In the genomic region with DNA sequence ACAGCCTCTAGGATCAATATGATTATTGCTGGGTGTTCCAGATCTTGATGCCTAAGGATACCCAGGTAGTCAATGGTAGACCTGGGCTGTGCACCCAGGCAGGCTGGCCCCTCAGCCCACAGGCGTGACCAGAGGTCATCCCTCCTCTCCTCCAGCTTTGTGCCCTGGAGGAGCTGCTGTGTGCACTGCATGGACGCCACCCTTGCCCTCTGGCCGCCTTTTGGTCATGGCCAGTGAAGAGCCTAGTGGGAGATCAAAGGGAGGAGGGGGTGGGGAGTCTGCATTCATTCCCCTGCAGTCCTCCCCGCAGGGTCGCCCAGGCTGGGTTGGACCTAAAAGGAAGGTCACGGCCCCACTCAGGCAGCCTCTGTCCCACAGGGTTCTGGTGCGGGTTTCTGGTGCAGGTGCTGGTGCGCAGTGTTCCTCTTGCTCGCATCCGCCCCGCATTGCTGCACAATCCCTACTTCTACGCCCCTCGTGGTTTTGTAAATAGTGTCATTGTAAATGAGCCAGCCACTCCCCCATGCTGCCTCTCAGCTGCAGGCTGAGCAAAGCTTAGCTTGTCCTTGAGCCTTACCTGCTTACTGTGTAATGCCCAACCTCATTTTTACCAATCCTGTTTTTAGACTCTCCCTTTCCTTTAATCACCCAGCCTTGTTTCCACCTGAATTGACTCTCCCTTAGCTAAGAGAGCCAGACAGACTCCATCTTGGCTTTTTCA, we compare ENCODE assay signal across 1 cellular context.
TF ChIP-seq lines count a peak whose summit lies in the region.

No MANE protein-coding gene starts in this region.

TF ChIP-seq in HepG2, 621 proteins besides CTCF, POLR2A, EP300 and RAD21 (continued from another document and continues in another):
- no peak for TF ChIP-seq RAD51 (IDR thresholded peaks at IDR 0.05; ENCODE audit: borderline replicate concordance)
- TF ChIP-seq SUZ12 (IDR thresholded peaks at IDR 0.05; ENCODE audit: low read depth, low read length), result no peak
- TF ChIP-seq ZC3H4 (CRISPR knock-in tag; IDR thresholded peaks at IDR 0.05; ENCODE audit: borderline replicate concordance), result peak; percentile 84
- peak; percentile 86 to 98 for TF ChIP-seq KLF16 (CRISPR knock-in tag; IDR thresholded peaks at IDR 0.05)
- TF ChIP-seq ZNF256 (CRISPR knock-in tag; conservative IDR thresholded peaks at IDR 0.05), result peak; percentile 92
- no peak for TF ChIP-seq GABPA (IDR thresholded peaks at IDR 0.05; ENCODE audit: low read depth, low read length)
- TF ChIP-seq GABPA (CRISPR knock-in tag; IDR thresholded peaks at IDR 0.05; ENCODE audit: low read depth), result no peak
- TF ChIP-seq ZNF556 (CRISPR knock-in tag; IDR thresholded peaks at IDR 0.05; ENCODE audit: borderline replicate concordance), result peak; percentile 100
- peak; percentile 81; the same call in 1 of the 2 replicates for TF ChIP-seq SIX4 (CRISPR knock-in tag; IDR thresholded peaks at IDR 0.05)
- no peak for TF ChIP-seq ZNF549 (CRISPR knock-in tag; IDR thresholded peaks at IDR 0.05)
- TF ChIP-seq ZNF597 (CRISPR knock-in tag; IDR thresholded peaks at IDR 0.05), result no peak
- peak; percentile 99 for TF ChIP-seq ZNF350 (CRISPR knock-in tag; IDR thresholded peaks at IDR 0.05; ENCODE audit: borderline replicate concordance, low read depth)
- TF ChIP-seq, protein P1, sequence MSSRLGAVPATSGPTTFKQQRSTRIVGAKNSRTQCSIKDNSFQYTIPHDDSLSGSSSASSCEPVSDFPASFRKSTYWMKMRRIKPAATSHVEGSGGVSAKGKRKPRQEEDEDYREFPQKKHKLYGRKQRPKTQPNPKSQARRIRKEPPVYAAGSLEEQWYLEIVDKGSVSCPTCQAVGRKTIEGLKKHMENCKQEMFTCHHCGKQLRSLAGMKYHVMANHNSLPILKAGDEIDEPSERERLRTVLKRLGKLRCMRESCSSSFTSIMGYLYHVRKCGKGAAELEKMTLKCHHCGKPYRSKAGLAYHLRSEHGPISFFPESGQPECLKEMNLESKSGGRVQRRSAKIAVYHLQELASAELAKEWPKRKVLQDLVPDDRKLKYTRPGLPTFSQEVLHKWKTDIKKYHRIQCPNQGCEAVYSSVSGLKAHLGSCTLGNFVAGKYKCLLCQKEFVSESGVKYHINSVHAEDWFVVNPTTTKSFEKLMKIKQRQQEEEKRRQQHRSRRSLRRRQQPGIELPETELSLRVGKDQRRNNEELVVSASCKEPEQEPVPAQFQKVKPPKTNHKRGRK (CRISPR knock-in tag; IDR thresholded peaks at IDR 0.05), result peak; percentile 87; the same call in 1 of the 2 replicates
- no peak for TF ChIP-seq SNRNP70 (IDR thresholded peaks at IDR 0.05; ENCODE audit: low read depth, low read length)
- no peak for TF ChIP-seq ZNF484 (CRISPR knock-in tag; IDR thresholded peaks at IDR 0.05; ENCODE audit: borderline replicate concordance, low read depth)
- peak; percentile 63; the same call in 1 of the 2 replicates for TF ChIP-seq SP4 (CRISPR knock-in tag; IDR thresholded peaks at IDR 0.05)
- TF ChIP-seq, protein P2, sequence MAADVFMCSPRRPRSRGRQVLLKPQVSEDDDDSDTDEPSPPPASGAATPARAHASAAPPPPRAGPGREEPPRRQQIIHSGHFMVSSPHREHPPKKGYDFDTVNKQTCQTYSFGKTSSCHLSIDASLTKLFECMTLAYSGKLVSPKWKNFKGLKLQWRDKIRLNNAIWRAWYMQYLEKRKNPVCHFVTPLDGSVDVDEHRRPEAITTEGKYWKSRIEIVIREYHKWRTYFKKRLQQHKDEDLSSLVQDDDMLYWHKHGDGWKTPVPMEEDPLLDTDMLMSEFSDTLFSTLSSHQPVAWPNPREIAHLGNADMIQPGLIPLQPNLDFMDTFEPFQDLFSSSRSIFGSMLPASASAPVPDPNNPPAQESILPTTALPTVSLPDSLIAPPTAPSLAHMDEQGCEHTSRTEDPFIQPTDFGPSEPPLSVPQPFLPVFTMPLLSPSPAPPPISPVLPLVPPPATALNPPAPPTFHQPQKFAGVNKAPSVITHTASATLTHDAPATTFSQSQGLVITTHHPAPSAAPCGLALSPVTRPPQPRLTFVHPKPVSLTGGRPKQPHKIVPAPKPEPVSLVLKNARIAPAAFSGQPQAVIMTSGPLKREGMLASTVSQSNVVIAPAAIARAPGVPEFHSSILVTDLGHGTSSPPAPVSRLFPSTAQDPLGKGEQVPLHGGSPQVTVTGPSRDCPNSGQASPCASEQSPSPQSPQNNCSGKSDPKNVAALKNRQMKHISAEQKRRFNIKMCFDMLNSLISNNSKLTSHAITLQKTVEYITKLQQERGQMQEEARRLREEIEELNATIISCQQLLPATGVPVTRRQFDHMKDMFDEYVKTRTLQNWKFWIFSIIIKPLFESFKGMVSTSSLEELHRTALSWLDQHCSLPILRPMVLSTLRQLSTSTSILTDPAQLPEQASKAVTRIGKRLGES (CRISPR knock-in tag; IDR thresholded peaks at IDR 0.05; ENCODE audit: borderline replicate concordance), result peak; percentile 68; the same call in 1 of the 2 replicates
- TF ChIP-seq CREM (IDR thresholded peaks at IDR 0.05), result peak; percentile 90
- no peak for TF ChIP-seq CREM (CRISPR knock-in tag; IDR thresholded peaks at IDR 0.05)
- peak; percentile 97 for TF ChIP-seq SMYD3 (CRISPR knock-in tag; IDR thresholded peaks at IDR 0.05)
- peak; percentile 59; the same call in 1 of the 2 replicates for TF ChIP-seq KLF9 (CRISPR knock-in tag; IDR thresholded peaks at IDR 0.05; ENCODE audit: low read depth)
- no peak; the same call in 1 of the 2 replicates for TF ChIP-seq ZNF816 (CRISPR knock-in tag; IDR thresholded peaks at IDR 0.05; ENCODE audit: borderline replicate concordance)
- TF ChIP-seq, protein P3, sequence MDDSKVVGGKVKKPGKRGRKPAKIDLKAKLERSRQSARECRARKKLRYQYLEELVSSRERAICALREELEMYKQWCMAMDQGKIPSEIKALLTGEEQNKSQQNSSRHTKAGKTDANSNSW (CRISPR knock-in tag; IDR thresholded peaks at IDR 0.05; ENCODE audit: borderline replicate concordance), result peak; percentile 78; the same call in 1 of the 2 replicates
- 0 out of 2 replicates have a peak, but pooled peaks have one; percentile 25 for TF ChIP-seq ZNF33B (CRISPR knock-in tag; IDR thresholded peaks at IDR 0.05)
- TF ChIP-seq CREB1 (IDR thresholded peaks at IDR 0.05), result peak; percentile 35; the same call in 1 of the 2 replicates
- no peak for TF ChIP-seq CREB1 (CRISPR knock-in tag; IDR thresholded peaks at IDR 0.05)
- TF ChIP-seq GZF1 (CRISPR knock-in tag; IDR thresholded peaks at IDR 0.05), result peak; percentile 92
- TF ChIP-seq YEATS4 (CRISPR knock-in tag; IDR thresholded peaks at IDR 0.05; ENCODE audit: borderline replicate concordance), result peak; percentile 95
- TF ChIP-seq, protein P4, sequence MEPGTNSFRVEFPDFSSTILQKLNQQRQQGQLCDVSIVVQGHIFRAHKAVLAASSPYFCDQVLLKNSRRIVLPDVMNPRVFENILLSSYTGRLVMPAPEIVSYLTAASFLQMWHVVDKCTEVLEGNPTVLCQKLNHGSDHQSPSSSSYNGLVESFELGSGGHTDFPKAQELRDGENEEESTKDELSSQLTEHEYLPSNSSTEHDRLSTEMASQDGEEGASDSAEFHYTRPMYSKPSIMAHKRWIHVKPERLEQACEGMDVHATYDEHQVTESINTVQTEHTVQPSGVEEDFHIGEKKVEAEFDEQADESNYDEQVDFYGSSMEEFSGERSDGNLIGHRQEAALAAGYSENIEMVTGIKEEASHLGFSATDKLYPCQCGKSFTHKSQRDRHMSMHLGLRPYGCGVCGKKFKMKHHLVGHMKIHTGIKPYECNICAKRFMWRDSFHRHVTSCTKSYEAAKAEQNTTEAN (CRISPR knock-in tag; conservative IDR thresholded peaks at IDR 0.05), result peak; percentile 97
- TF ChIP-seq NKX3-1 (CRISPR knock-in tag; IDR thresholded peaks at IDR 0.05), result peak; percentile 91; the same call in 1 of the 2 replicates
- TF ChIP-seq, protein P5, sequence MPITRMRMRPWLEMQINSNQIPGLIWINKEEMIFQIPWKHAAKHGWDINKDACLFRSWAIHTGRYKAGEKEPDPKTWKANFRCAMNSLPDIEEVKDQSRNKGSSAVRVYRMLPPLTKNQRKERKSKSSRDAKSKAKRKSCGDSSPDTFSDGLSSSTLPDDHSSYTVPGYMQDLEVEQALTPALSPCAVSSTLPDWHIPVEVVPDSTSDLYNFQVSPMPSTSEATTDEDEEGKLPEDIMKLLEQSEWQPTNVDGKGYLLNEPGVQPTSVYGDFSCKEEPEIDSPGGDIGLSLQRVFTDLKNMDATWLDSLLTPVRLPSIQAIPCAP (CRISPR knock-in tag; IDR thresholded peaks at IDR 0.05; ENCODE audit: low read depth), result peak; percentile 53
- TF ChIP-seq ADNP (CRISPR knock-in tag; IDR thresholded peaks at IDR 0.05), result peak; percentile 87; the same call in 1 of the 2 replicates
- TF ChIP-seq ZNF432 (CRISPR knock-in tag; IDR thresholded peaks at IDR 0.05; ENCODE audit: borderline replicate concordance), result no peak
- TF ChIP-seq NR3C1 (CRISPR knock-in tag; IDR thresholded peaks at IDR 0.05), result no peak
- TF ChIP-seq SRSF9 (IDR thresholded peaks at IDR 0.05; ENCODE audit: borderline replicate concordance, insufficient read depth, low read depth, low read length, poor library complexity, severe bottlenecking), result no peak
- TF ChIP-seq HES4 (CRISPR knock-in tag; IDR thresholded peaks at IDR 0.05; ENCODE audit: borderline replicate concordance), result peak; percentile 78; the same call in 1 of the 2 replicates
- 0 out of 2 replicates have a peak, but pooled peaks have one; percentile 62 for TF ChIP-seq ELF1 (CRISPR knock-in tag; IDR thresholded peaks at IDR 0.05)
- TF ChIP-seq ZNF850 (CRISPR knock-in tag; conservative IDR thresholded peaks at IDR 0.05), result no peak
- peak; percentile 62; the same call in 1 of the 2 replicates for TF ChIP-seq ZBTB25 (CRISPR knock-in tag; IDR thresholded peaks at IDR 0.05)
- TF ChIP-seq SRSF1 (optimal IDR thresholded peaks at IDR 0.05; ENCODE audit: low read depth, low read length), result peak; percentile 97
- peak; percentile 51 for TF ChIP-seq STAG1 (CRISPR knock-in tag; IDR thresholded peaks at IDR 0.05)
- TF ChIP-seq XRCC5 (optimal IDR thresholded peaks at IDR 0.05; ENCODE audit: low read length), result peak; percentile 98
- TF ChIP-seq AKNA (CRISPR knock-in tag; IDR thresholded peaks at IDR 0.05; ENCODE audit: borderline replicate concordance), result no peak
- TF ChIP-seq ZBTB3 (CRISPR knock-in tag; IDR thresholded peaks at IDR 0.05; ENCODE audit: borderline replicate concordance, low read depth), result peak; percentile 99; the same call in 1 of the 2 replicates
- TF ChIP-seq TMF1 (CRISPR knock-in tag; IDR thresholded peaks at IDR 0.05; ENCODE audit: low read depth), result peak; percentile 74; the same call in 1 of the 2 replicates
- no peak for TF ChIP-seq MATR3 (CRISPR knock-in tag; IDR thresholded peaks at IDR 0.05)
- peak; percentile 68; the same call in 1 of the 2 replicates for TF ChIP-seq ONECUT2 (CRISPR knock-in tag; IDR thresholded peaks at IDR 0.05)
- TF ChIP-seq, protein P6, sequence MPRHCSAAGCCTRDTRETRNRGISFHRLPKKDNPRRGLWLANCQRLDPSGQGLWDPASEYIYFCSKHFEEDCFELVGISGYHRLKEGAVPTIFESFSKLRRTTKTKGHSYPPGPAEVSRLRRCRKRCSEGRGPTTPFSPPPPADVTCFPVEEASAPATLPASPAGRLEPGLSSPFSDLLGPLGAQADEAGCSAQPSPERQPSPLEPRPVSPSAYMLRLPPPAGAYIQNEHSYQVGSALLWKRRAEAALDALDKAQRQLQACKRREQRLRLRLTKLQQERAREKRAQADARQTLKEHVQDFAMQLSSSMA (CRISPR knock-in tag; IDR thresholded peaks at IDR 0.05), result peak; percentile 57; the same call in 1 of the 2 replicates
- TF ChIP-seq, protein P7, sequence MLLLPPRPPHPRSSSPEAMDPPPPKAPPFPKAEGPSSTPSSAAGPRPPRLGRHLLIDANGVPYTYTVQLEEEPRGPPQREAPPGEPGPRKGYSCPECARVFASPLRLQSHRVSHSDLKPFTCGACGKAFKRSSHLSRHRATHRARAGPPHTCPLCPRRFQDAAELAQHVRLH (CRISPR knock-in tag; IDR thresholded peaks at IDR 0.05; ENCODE audit: borderline replicate concordance, low read depth), result peak; percentile 95
